8 cellular contexts compared by ENCODE assay signal in the genomic region with DNA sequence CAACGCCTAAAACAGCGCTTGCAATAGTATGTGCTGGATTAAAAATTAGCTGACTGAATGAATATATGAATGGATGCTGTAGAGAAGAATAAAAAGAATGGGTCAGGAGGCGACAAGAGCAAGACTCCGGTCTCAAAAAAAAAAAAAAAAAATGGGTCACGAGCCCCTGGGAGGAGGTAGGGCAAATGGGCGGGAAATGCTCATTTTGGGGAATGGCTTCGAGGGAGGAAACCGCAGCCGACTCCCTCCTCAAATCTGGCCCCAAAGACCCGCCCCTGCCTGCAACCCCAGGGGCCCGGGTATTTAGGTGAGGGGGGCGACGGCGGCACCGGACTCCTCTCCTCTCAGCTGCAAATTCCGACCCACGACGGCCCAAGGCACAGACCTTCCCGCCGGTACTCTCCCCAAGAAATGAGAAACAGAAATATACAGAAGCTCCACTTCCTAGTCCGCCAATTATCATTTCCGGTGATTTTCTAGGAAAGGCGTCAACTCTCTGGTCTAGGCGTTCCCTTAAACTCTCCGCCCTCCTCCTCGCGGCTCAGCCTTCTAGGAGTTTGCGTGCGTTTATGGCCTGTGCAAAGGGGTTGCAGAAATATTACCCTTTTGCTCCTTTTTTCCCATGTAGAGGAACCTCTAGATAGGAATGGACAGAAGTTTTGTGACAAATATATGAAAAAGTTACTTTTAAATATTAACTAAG. TPM values are rescaled to one million over a fixed set of nuclear protein-coding genes. Genes with fewer than 3 reads are reported as not detected.
DNase-seq lines count a peak whose midpoint lies in the region; ATAC-seq and TF ChIP-seq lines count a peak whose summit lies in the region.

A gene (minus strand): TSS at position 133 of the 703 bp plus-strand sequence. CDS start 1,361 bp downstream, outside the sequence.

- no peak for TF ChIP-seq CTCF in right lobe of liver (IDR thresholded peaks at IDR 0.05)

- peak within 1 kb of the TSS; percentile 84 for H3K4me3 Mint-ChIP-seq in dendritic cell treated with granulocyte-macrophage colony-stimulating factor and Interleukin-4, amounts not matched to agents 40 ng/mL and 50 ng/mL, for 4 days

- H3K4me1 ChIP-seq in right lobe of liver, result no peaks in the 10 kb centered on the region

- ATAC-seq in right lobe of liver (peak; percentile 88 to 95 (median 90)), HG03095 (IDR thresholded peaks at IDR 0.05; ENCODE audit: unreplicated experiment) (no peak), GM18858 (IDR thresholded peaks at IDR 0.05; ENCODE audit: unreplicated experiment) (no peak)
- ATAC-seq in stimulated activated naive CD8-positive, alpha-beta T cell treated with anti-CD3 and anti-CD28 coated beads, Interleukin-15, Interleukin-2, amounts not matched to agents 100 U/mL and 50 U/mL, for 24 hours, result peak; percentile 89

- peaks cover 24% of the 10 kb centered on the region for H3K4me1 Mint-ChIP-seq in dendritic cell treated with granulocyte-macrophage colony-stimulating factor and Interleukin-4, amounts not matched to agents 40 ng/mL and 50 ng/mL, for 4 days (ENCODE audit: low read depth)

- H3K9me3 Mint-ChIP-seq in dendritic cell treated with granulocyte-macrophage colony-stimulating factor and Interleukin-4, amounts not matched to agents 40 ng/mL and 50 ng/mL, for 4 days, result peaks cover 8% of the 10 kb centered on the region

- no peak for TF ChIP-seq POLR2A in right lobe of liver (IDR thresholded peaks at IDR 0.05)

- H3K27me3 ChIP-seq in H7 (ENCODE audit: control insufficient read depth, insufficient read depth, low read length), result peaks cover 2% of the 10 kb centered on the region; the same call in 1 of the 2 replicates
- no peaks in the 10 kb centered on the region for H3K27me3 ChIP-seq in right lobe of liver

- H3K4me3 ChIP-seq in H7 (ENCODE audit: insufficient read depth, low read depth, low read length), result peak within 1 kb of the TSS; percentile 47
- peak within 1 kb of the TSS; percentile 39 to 62 (median 62) for H3K4me3 ChIP-seq in right lobe of liver

- H3K27ac ChIP-seq in right lobe of liver, result no peak within 1 kb of the TSS

- no peaks in the 10 kb centered on the region for H3K9me3 ChIP-seq in right lobe of liver

- 8% methylated on average over 25 of the region's 29 CpGs for WGBS in right lobe of liver (ENCODE audit: insufficient coverage, low coverage, low lambda C conversion rate, missing lambda C conversion rate)

- peak; percentile 77 for DNase-seq in A172 (ENCODE audit: low spot score)
- peak; percentile 50 for DNase-seq in H7
- peak; percentile 22 for DNase-seq in SW480 (ENCODE audit: low spot score)
- peak in 1 of 3 donors; percentile 42 for DNase-seq in right lobe of liver
- DNase-seq in stimulated activated naive CD8-positive, alpha-beta T cell treated with anti-CD3 and anti-CD28 coated beads, Interleukin-15, Interleukin-2, amounts not matched to agents 100 U/mL and 50 U/mL, for 24 hours, result peak; percentile 33

- H3K27ac Mint-ChIP-seq in dendritic cell treated with granulocyte-macrophage colony-stimulating factor and Interleukin-4, amounts not matched to agents 40 ng/mL and 50 ng/mL, for 4 days, result peak within 1 kb of the TSS; percentile 89

- H3K36me3 ChIP-seq in H7 (replicated peaks; ENCODE audit: control insufficient read depth, insufficient read depth, low read length), result no peaks in the 10 kb centered on the region; the same call in 1 of the 2 replicates
- H3K36me3 ChIP-seq in right lobe of liver, result no peaks in the 10 kb centered on the region

- peaks cover 6% of the 10 kb centered on the region for H3K36me3 Mint-ChIP-seq in dendritic cell treated with granulocyte-macrophage colony-stimulating factor and Interleukin-4, amounts not matched to agents 40 ng/mL and 50 ng/mL, for 4 days (ENCODE audit: low read depth)

- peaks cover 11% of the 10 kb centered on the region for H3K27me3 Mint-ChIP-seq in dendritic cell treated with granulocyte-macrophage colony-stimulating factor and Interleukin-4, amounts not matched to agents 40 ng/mL and 50 ng/mL, for 4 days

- intact Hi-C loops in dendritic cell treated with granulocyte-macrophage colony-stimulating factor and Interleukin-4, amounts not matched to agents 40 ng/mL and 50 ng/mL, for 4 days (cut with micrococcal nuclease), result no loop called here
- intact Hi-C loops in right lobe of liver (cut with DNase I), result no loop called here

RNA-seq across cellular contexts. Expression of the gene that starts here (rescaled TPM):
- 0.72 and 1.2 TPM in 2 replicates for total RNA-seq in A172 (2014; rRNA removed; shearing (Covaris generic))
- total RNA-seq in H7 (2014; rRNA removed; shearing (Covaris generic)), result 1.4 and 2.8 TPM in 2 replicates
- under 1 TPM; 0.18 to 0.62 (median 0.41) TPM for total RNA-seq in right lobe of liver

Comparison
In these comparisons a context has a peak if more than half of its experiments do, and no peak if none do; other contexts are left out.
1. Peak in ATAC-seq and H3K4me3 ChIP-seq in right lobe of liver; RNA of the gene not detected or under 1 TPM.